16 cellular contexts compared by ENCODE assay signal in the genomic region with DNA sequence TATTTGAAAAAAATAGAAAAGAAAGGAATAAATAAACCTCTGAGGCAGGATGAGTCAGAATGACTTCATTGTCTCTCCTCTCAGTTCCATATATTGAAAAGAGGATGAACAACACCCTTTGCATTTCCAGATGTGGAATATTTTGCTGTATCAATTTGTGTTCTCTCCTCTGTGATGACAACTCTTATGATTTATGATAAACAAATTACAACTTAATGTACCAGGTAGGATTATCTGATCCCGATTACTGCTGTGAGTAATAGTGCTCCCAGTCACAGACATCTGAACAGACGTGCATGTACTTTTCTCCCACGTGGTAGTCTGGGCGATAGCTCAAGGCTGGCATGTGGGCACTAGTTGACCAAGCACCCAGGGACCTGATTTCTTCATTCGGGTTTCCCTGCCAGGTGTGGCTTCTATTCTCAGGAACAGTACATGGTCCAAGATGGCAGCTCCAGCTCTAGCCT.
DNase-seq lines count a peak whose midpoint lies in the region; ATAC-seq and TF ChIP-seq lines count a peak whose summit lies in the region.
"Had no signal": no experiment of that assay in that cellular context is flagged by ENCODE, and none has a peak within 500 bp of the region (broad histone marks: within the 10 kb centered on the region; RNA-seq: fewer than 3 reads in every experiment).

No MANE protein-coding gene starts in this region.

- no peak for TF ChIP-seq CTCF in RWPE2 (IDR thresholded peaks at IDR 0.05; ENCODE audit: poor library complexity, severe bottlenecking)
- no peak for TF ChIP-seq CTCF in fibroblast of mammary gland (conservative IDR thresholded peaks at IDR 0.05; ENCODE audit: control insufficient read depth, insufficient read depth, low read depth, low read length)
- TF ChIP-seq CTCF in smooth muscle cell (IDR thresholded peaks at IDR 0.05; ENCODE audit: borderline replicate concordance, insufficient read depth, poor library complexity, severe bottlenecking) = no peak
- no peak for TF ChIP-seq CTCF in GM10266 (IDR thresholded peaks at IDR 0.05; ENCODE audit: control insufficient read depth, insufficient read depth, low read depth, missing control alignments)

- H3K4me3 ChIP-seq in RWPE2 (ENCODE audit: severe bottlenecking) = no peak overlapping the region
- H3K4me3 ChIP-seq in fibroblast of mammary gland (ENCODE audit: control insufficient read depth, low read depth, low read length) = no peak overlapping the region
- H3K4me3 ChIP-seq in smooth muscle cell = no peak overlapping the region
- H3K4me3 ChIP-seq: dorsolateral prefrontal cortex, gastrocnemius medialis had no signal

- no peaks in the 10 kb centered on the region for H3K79me2 ChIP-seq in smooth muscle cell (ENCODE audit: low read depth)

- WGBS in smooth muscle cell (ENCODE audit: low lambda C conversion rate) = 56% methylated on average over 5 of the region's 5 CpGs

- peak; percentile 88 for ATAC-seq in RWPE2 (ENCODE audit: low read depth)
- ATAC-seq in HG03457 (IDR thresholded peaks at IDR 0.05; ENCODE audit: unreplicated experiment) = no peak
- no peak for ATAC-seq in HG03196 (IDR thresholded peaks at IDR 0.05; ENCODE audit: unreplicated experiment)
- ATAC-seq: activated CD8-positive, alpha-beta memory T cell treated with anti-CD3 and anti-CD28 coated beads, Interleukin-2, amount 10 ng/mL, durations not matched to agents 7 days and 5 days; right cardiac atrium; T-cell had no signal

- H2AFZ ChIP-seq in smooth muscle cell (ENCODE audit: low read depth) = no peak overlapping the region

- H4K20me1 ChIP-seq in smooth muscle cell (ENCODE audit: low read depth) = no peaks in the 10 kb centered on the region

- peaks cover 15% of the 10 kb centered on the region for H3F3A ChIP-seq in smooth muscle cell (ENCODE audit: low read depth)

- H3K9me3 ChIP-seq in RWPE2 (ENCODE audit: severe bottlenecking) = no peaks in the 10 kb centered on the region
- H3K9me3 ChIP-seq in smooth muscle cell (replicated peaks; ENCODE audit: low read depth) = no peaks in the 10 kb centered on the region
- H3K9me3 ChIP-seq: gastrocnemius medialis had no signal

- DNase-seq in H4 (ENCODE audit: low spot score) = peak; percentile 33
- peak; percentile 100 for DNase-seq in RWPE2 (ENCODE audit: low spot score)
- DNase-seq in fibroblast of mammary gland (ENCODE audit: low read depth) = peak; percentile 84
- DNase-seq in smooth muscle cell (lab: John Stamatoyannopoulos, UW; ENCODE audit: unreplicated experiment) = no peak
- no peak for DNase-seq in GM10266 (ENCODE audit: extremely low spot score)
- no peak for DNase-seq in DMS79 treated with DMSO at 0.1 percent for 48 hours (lab: John Stamatoyannopoulos, UW)
- DNase-seq: activated CD8-positive, alpha-beta memory T cell treated with anti-CD3 and anti-CD28 coated beads, Interleukin-2, amount 10 ng/mL, durations not matched to agents 7 days and 5 days; DMS153; dorsolateral prefrontal cortex; NCI-H748 treated with DMSO at 0.1 percent for 48 hours; right cardiac atrium; RPMI8226; T-cell had no signal

- no peaks in the 10 kb centered on the region for H3K36me3 ChIP-seq in RWPE2 (ENCODE audit: low read depth)
- no peaks in the 10 kb centered on the region for H3K36me3 ChIP-seq in smooth muscle cell (ENCODE audit: low read depth)
- H3K36me3 ChIP-seq: gastrocnemius medialis had no signal

- H3K4me1 ChIP-seq in RWPE2 (ENCODE audit: insufficient read depth, poor library complexity, severe bottlenecking) (peaks cover 54% of the 10 kb centered on the region), smooth muscle cell (ENCODE audit: low read depth) (peaks cover 12% of the 10 kb centered on the region)
- H3K4me1 ChIP-seq: gastrocnemius medialis had no signal

- H3K4me2 ChIP-seq in smooth muscle cell = no peak overlapping the region

- H3K27ac ChIP-seq in RWPE2 (ENCODE audit: poor library complexity, severe bottlenecking) (peak overlapping the region; percentile 99), smooth muscle cell (ENCODE audit: low read depth) (peak overlapping the region; percentile 78)
- H3K27ac ChIP-seq: dorsolateral prefrontal cortex, gastrocnemius medialis had no signal

- H3K9ac ChIP-seq in smooth muscle cell (ENCODE audit: low read depth) = no peak overlapping the region

- H3K27me3 ChIP-seq in RWPE2 (ENCODE audit: insufficient read depth, poor library complexity, severe bottlenecking) = no peaks in the 10 kb centered on the region
- H3K27me3 ChIP-seq in smooth muscle cell (ENCODE audit: low read depth) = no peaks in the 10 kb centered on the region

Comparison
In these comparisons a context has a peak if more than half of its experiments do, and no peak if none do; other contexts are left out.
1. DNase-seq: peak in H4 (single experiment), RWPE2 (single experiment) and fibroblast of mammary gland (single experiment); none in smooth muscle cell (single experiment), GM10266 (single experiment) and DMS79 treated with DMSO at 0.1 percent for 48 hours (single experiment).